24 cellular contexts compared by ENCODE assay signal in the genomic region with DNA sequence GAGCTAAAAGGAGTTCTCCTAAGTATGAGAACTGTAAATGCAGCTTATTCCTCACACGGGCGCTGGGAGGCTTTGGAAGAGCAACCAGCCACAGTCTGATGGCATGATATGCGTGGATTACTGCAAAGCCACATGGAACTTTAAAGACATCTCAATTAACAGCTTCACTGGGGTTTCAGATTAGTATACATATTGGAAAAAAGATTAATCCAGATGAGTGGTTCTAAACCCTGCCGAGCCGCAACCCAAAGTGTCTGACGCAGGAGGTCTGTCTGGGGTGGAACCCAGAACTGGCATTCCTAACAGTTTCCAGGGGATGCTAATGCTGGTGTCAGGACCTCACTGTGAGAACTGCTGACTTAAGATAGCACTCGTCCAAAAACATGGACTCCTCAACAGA. TPM values are rescaled to one million over a fixed set of nuclear protein-coding genes. Genes with fewer than 3 reads are reported as not detected.
A peak's percentile ranks its signal among the peaks of the same experiment; 100 is the strongest.
DNase-seq lines count a peak whose midpoint lies in the region; ATAC-seq, FAIRE-seq and TF ChIP-seq lines count a peak whose summit lies in the region.
"Had no signal": no experiment of that assay in that cellular context is flagged by ENCODE, and none has a peak within 500 bp of the region (broad histone marks: within the 10 kb centered on the region; RNA-seq: fewer than 3 reads in every experiment).

No MANE protein-coding gene starts in this region.

- H3K14ac ChIP-seq in H1 (ENCODE audit: insufficient read length) (no peak overlapping the region), trophoblast cell (ENCODE audit: low read length) (no peak overlapping the region)

- H2BK15ac ChIP-seq in H1 (ENCODE audit: low read length) = no peak overlapping the region

- H2BK5ac ChIP-seq in H1 (ENCODE audit: low read depth, low read length) (no peak overlapping the region), trophoblast cell (ENCODE audit: low read depth, low read length, poor library complexity) (no peak overlapping the region)

- no peak for ATAC-seq in naive thymus-derived CD8-positive, alpha-beta T cell
- no peak for ATAC-seq in HG02970 (IDR thresholded peaks at IDR 0.05; ENCODE audit: low FRiP score, unreplicated experiment)
- ATAC-seq: K562 had no signal

- no peak overlapping the region for H4K5ac ChIP-seq in H1 (ENCODE audit: insufficient read length, low read depth, low read length)

- CTCF ChIA-PET in H1 (lab: Charles Lee; ENCODE audit: partially characterized antibody) = interaction anchor here (0.8 to 1.6 kb wide), 3 partner anchors 13 to 148 kb away, joined by 3 to 5 read pairs (median 5); no protein-coding TSS in a partner anchor

- FAIRE-seq in H1 (lab: Jason Lieb, UNC) = no peak
- FAIRE-seq: D721Med, GM19239, K562 had no signal

- H3K27me3 Mint-ChIP-seq in naive thymus-derived CD8-positive, alpha-beta T cell = peaks cover 0 to 14% (median 2%) of the 10 kb centered on the region in 5 donors
- H3K27me3 Mint-ChIP-seq in HFFc6 (ENCODE audit: insufficient read depth) = peaks cover 2% of the 10 kb centered on the region; the same call in 1 of the 2 replicates

- DNase-seq in NCI-H82 (lab: John Stamatoyannopoulos, UW) (peak; percentile 12), NCI-H82 treated with DMSO at 0.1 percent for 48 hours (lab: John Stamatoyannopoulos, UW; ENCODE audit: unreplicated experiment) (no peak), H1 (ENCODE audit: low read depth in 1 of 2, low spot score in 2 of 2) (no peak), trophoblast cell (no peak), NCI-H128 (lab: John Stamatoyannopoulos, UW; ENCODE audit: unreplicated experiment) (no peak), HFFc6 (no peak)
- DNase-seq in naive thymus-derived CD8-positive, alpha-beta T cell = no peak
- DNase-seq: DMS53, GDM1, MG63, NCI-H1048, NCI-H146, NCI-H2029, NCI-H345, NCI-H524, NCI-H774, OCI-M1, Right ventricle myocardium superior had no signal

- H3K27ac ChIP-seq in H1 (ENCODE audit: low read depth, low read length) (no peak overlapping the region), trophoblast cell (ENCODE audit: low read depth, low read length) (no peak overlapping the region)
- H3K27ac ChIP-seq: 22Rv1, C4-2B had no signal

- H4K8ac ChIP-seq in H1 (ENCODE audit: extremely low read depth, insufficient read depth, low read length) = no peak overlapping the region
- no peak overlapping the region for H4K8ac ChIP-seq in trophoblast cell (ENCODE audit: low read depth, low read length)

- POLR2A ChIA-PET in H1 (lab: Charles Lee; ENCODE audit: partially characterized antibody) = interaction anchor here (0.6 kb wide), 1 partner anchor 109 kb away, joined by 3 read pairs; no protein-coding TSS in a partner anchor
- POLR2A ChIA-PET in naive thymus-derived CD8-positive, alpha-beta T cell (lab: Charles Lee) = no interaction called here

- H4K91ac ChIP-seq in H1 (replicated peaks; ENCODE audit: insufficient read length, low read length) (no peak overlapping the region), trophoblast cell (ENCODE audit: low read depth, low read length) (no peak overlapping the region)

- peaks cover 0 to 27% (median 2%) of the 10 kb centered on the region in 4 donors for H3K4me1 Mint-ChIP-seq in naive thymus-derived CD8-positive, alpha-beta T cell
- H3K4me1 Mint-ChIP-seq in HFFc6 (ENCODE audit: low read depth) = peaks cover 19% of the 10 kb centered on the region

- TF ChIP-seq EP300 in H1 (IDR thresholded peaks at IDR 0.05; ENCODE audit: borderline replicate concordance in 1 of 2, low read depth in 2 of 2, low read length in 2 of 2) = no peak

- no peaks in the 10 kb centered on the region for H3K36me3 Mint-ChIP-seq in naive thymus-derived CD8-positive, alpha-beta T cell
- peaks cover 19% of the 10 kb centered on the region for H3K36me3 Mint-ChIP-seq in HFFc6 (ENCODE audit: low read depth)

- no peak overlapping the region for H3K23ac ChIP-seq in H1 (ENCODE audit: insufficient read length)
- H3K23ac ChIP-seq in trophoblast cell (ENCODE audit: low read length) = no peak overlapping the region

- H4K20me1 ChIP-seq in H1 (replicated peaks in 1 of 2; ENCODE audit: control insufficient read depth in 1 of 2, insufficient read depth in 2 of 2, low read length in 2 of 2) = peaks cover 0 to 2% of the 10 kb centered on the region in 2 experiments

- no peak overlapping the region for H3K4me2 ChIP-seq in H1 (ENCODE audit: insufficient read depth in 1 of 2, low read depth in 2 of 2, low read length in 2 of 2)
- H3K4me2 ChIP-seq in trophoblast cell (ENCODE audit: low read length) = no peak overlapping the region

- H3K4me3 ChIP-seq in H1 (ENCODE audit: extremely low read depth in 1 of 4, insufficient read depth in 2 of 4, low read depth in 3 of 4, low read length in 4 of 4) (no peak overlapping the region), trophoblast cell (ENCODE audit: low read depth, low read length) (no peak overlapping the region)
- H3K4me3 ChIP-seq: K562, MG63 had no signal

- H3K23me2 ChIP-seq in H1 (ENCODE audit: low read depth, low read length) = no peaks in the 10 kb centered on the region

- TF ChIP-seq CTCF in H1 (IDR thresholded peaks at IDR 0.05; ENCODE audit: control extremely low read depth in 1 of 3, insufficient read depth in 1 of 3, low read depth in 1 of 3, low read length in 3 of 3) (no peak), HFFc6 (IDR thresholded peaks at IDR 0.05) (no peak)

- H3K79me1 ChIP-seq in H1 (ENCODE audit: low read depth, low read length) (peaks cover 18% of the 10 kb centered on the region), trophoblast cell (ENCODE audit: low read length) (peaks cover 8% of the 10 kb centered on the region)

- 0 out of 2 replicates have a peak overlapping the region, but pooled peaks have one; percentile 5 for H3K18ac ChIP-seq in H1 (ENCODE audit: extremely low read depth, low read length)
- peak overlapping the region; percentile 22 for H3K18ac ChIP-seq in trophoblast cell (ENCODE audit: low read length)

- no peak overlapping the region for H4K12ac ChIP-seq in trophoblast cell (ENCODE audit: low read depth, low read length)

- peaks cover 0 to 2% (median 0%) of the 10 kb centered on the region in 9 donors for H3K9me3 Mint-ChIP-seq in naive thymus-derived CD8-positive, alpha-beta T cell
- no peaks in the 10 kb centered on the region for H3K9me3 Mint-ChIP-seq in HFFc6

- H3K9me3 ChIP-seq in H1 (ENCODE audit: insufficient read depth in 2 of 2, low read depth in 1 of 2, low read length in 1 of 2) (no peaks in the 10 kb centered on the region), trophoblast cell (ENCODE audit: insufficient read depth, low read depth, low read length) (no peaks in the 10 kb centered on the region)
- H3K9me3 ChIP-seq: MG63 had no signal

- H3K79me2 ChIP-seq in H1 (ENCODE audit: control insufficient read depth in 1 of 2, insufficient read depth in 2 of 2, low read length in 2 of 2) (peaks cover 0 to 39% of the 10 kb centered on the region in 2 experiments; a peak in 2 of 4 replicates), trophoblast cell (ENCODE audit: control insufficient read depth, insufficient read depth, low read length, poor library complexity) (peaks cover 10% of the 10 kb centered on the region)

- no peak overlapping the region for H3K56ac ChIP-seq in H1 (replicated peaks; ENCODE audit: insufficient read length, low read depth, low read length)

- H3K4me1 ChIP-seq in H1 (replicated peaks in 1 of 4; ENCODE audit: control insufficient read depth in 3 of 4, insufficient read depth in 4 of 4, low read length in 3 of 4) (no peaks in the 10 kb centered on the region), trophoblast cell (ENCODE audit: control insufficient read depth in 1 of 2, insufficient read depth in 2 of 2, low read length in 2 of 2) (peaks cover 7 to 20% of the 10 kb centered on the region in 2 experiments)

- no peak overlapping the region for H3K27ac Mint-ChIP-seq in naive thymus-derived CD8-positive, alpha-beta T cell
- no peak overlapping the region for H3K27ac Mint-ChIP-seq in HFFc6

- WGBS in H1 (ENCODE audit: extremely low coverage in 1 of 2, insufficient coverage in 1 of 2, insufficient read length in 1 of 2, insufficient replicate concordance in 2 of 2, low coverage in 1 of 2, low lambda C conversion rate in 2 of 2, missing lambda C conversion rate in 1 of 2), 2 experiments = 91% methylated on average over 7 of the region's 7 CpGs; no CpG with 5 or more reads in 1 of the 2 experiments
- no CpG with 5 or more reads among the region's 7 CpGs for WGBS in trophoblast cell (ENCODE audit: extremely low coverage, insufficient coverage, insufficient read length)

- TF ChIP-seq POLR2A in H1 (IDR thresholded peaks at IDR 0.05; ENCODE audit: control extremely low read depth in 1 of 2, low read depth in 2 of 2, low read length in 2 of 2) = no peak

- no peak overlapping the region for H3K4me3 Mint-ChIP-seq in naive thymus-derived CD8-positive, alpha-beta T cell
- no peak overlapping the region for H3K4me3 Mint-ChIP-seq in HFFc6

- no peak overlapping the region for H2BK20ac ChIP-seq in H1 (ENCODE audit: low read length)

- H3K27me3 ChIP-seq in H1 (replicated peaks in 1 of 4; ENCODE audit: control insufficient read depth in 3 of 4, extremely low read depth in 1 of 4, insufficient read depth in 3 of 4, low read length in 3 of 4) = no peaks in the 10 kb centered on the region
- H3K27me3 ChIP-seq in trophoblast cell (ENCODE audit: insufficient read depth, low read length) = no peaks in the 10 kb centered on the region
- H3K27me3 ChIP-seq: MG63 had no signal

- H2BK120ac ChIP-seq in H1 (replicated peaks; ENCODE audit: low read depth, low read length) (no peak overlapping the region), trophoblast cell (ENCODE audit: insufficient read depth, low read length, poor library complexity) (no peak overlapping the region)

- no peak for TF ChIP-seq RAD21 in H1 (IDR thresholded peaks at IDR 0.05 in 1 of 2, conservative IDR thresholded peaks at IDR 0.05 in 1 of 2; ENCODE audit: low read depth in 2 of 2, low read length in 2 of 2)

- no peak overlapping the region for H3K9ac ChIP-seq in H1 (replicated peaks in 1 of 4; ENCODE audit: extremely low read depth in 1 of 4, low read depth in 3 of 4, low read length in 3 of 4)
- H3K9ac ChIP-seq in trophoblast cell (ENCODE audit: low read length) = no peak overlapping the region

- H3K4ac ChIP-seq in H1 (replicated peaks; ENCODE audit: insufficient read length, low read depth, low read length) (no peak overlapping the region), trophoblast cell (ENCODE audit: low read depth, low read length) (peak overlapping the region; percentile 28)

- no peak overlapping the region for H2AFZ ChIP-seq in H1 (ENCODE audit: low read length)
- H2AFZ ChIP-seq in trophoblast cell (ENCODE audit: insufficient read depth, low read length, poor library complexity) = no peak overlapping the region

- no peak overlapping the region for H2AK5ac ChIP-seq in H1 (ENCODE audit: low read depth, low read length)
- H2AK5ac ChIP-seq in trophoblast cell (ENCODE audit: low read length) = no peak overlapping the region

- no peaks in the 10 kb centered on the region for H3K36me3 ChIP-seq in H1 (ENCODE audit: control insufficient read depth in 2 of 4, insufficient read depth in 4 of 4, low read length in 3 of 4)
- peaks cover 31 to 36% of the 10 kb centered on the region in 2 experiments for H3K36me3 ChIP-seq in trophoblast cell (ENCODE audit: control insufficient read depth in 1 of 2, insufficient read depth in 2 of 2, low read length in 2 of 2)

- H2BK12ac ChIP-seq in H1 (ENCODE audit: low read depth, low read length) = no peak overlapping the region
- H2BK12ac ChIP-seq in trophoblast cell (ENCODE audit: low read length) = no peak overlapping the region

RNA-seq across cellular contexts. Expression of a gene that starts 16.1 kb away (rescaled TPM):
- 24.2 TPM in 2 replicates for total RNA-seq in H1 (2021; fragmentation: NEBNext Ultra II Directional; extraction: Animal tissue kit (Norgen Biotek cat#: 25700))
- polyA plus RNA-seq in H1 (2011; rRNA removed) = 11.9 and 14.7 TPM in 2 replicates
- polyA plus RNA-seq in H1 (2011; cell fraction: cytosol; rRNA removed) = 11.5 TPM
- polyA plus RNA-seq in H1 (2011; cell fraction: nucleus; rRNA removed) = 24.3 TPM
- polyA plus RNA-seq in H1 (2012, experiment 1 of 2) = 12.6 to 15.2 TPM (median 13.6 TPM) in 4 replicates
- 7.5 TPM for polyA plus RNA-seq in H1 (2012, experiment 2 of 2)
- polyA plus RNA-seq in H1 (2013, experiment 1 of 2) = 6.6 TPM
- 6.0 TPM for polyA plus RNA-seq in H1 (2013, experiment 2 of 2)
- 54.4 and 72.3 TPM in 2 replicates for polyA minus RNA-seq in H1 (2011; rRNA and poly(A)+ RNA removed)
- polyA minus RNA-seq in H1 (2011; cell fraction: cytosol; rRNA and poly(A)+ RNA removed) = 17.2 TPM
- polyA minus RNA-seq in H1 (2011; cell fraction: nucleus; rRNA and poly(A)+ RNA removed) = 43.9 TPM
- 85.9 and 86.5 TPM in 2 replicates for polyA plus RNA-seq in trophoblast cell (2013)
- total RNA-seq in naive thymus-derived CD8-positive, alpha-beta T cell = 1 to 10 TPM; 1.2 to 1.6 TPM
- polyA plus RNA-seq in naive thymus-derived CD8-positive, alpha-beta T cell = not detected
- total RNA-seq in HFFc6 (2021; fragmentation: NEBNext Ultra II Directional; extraction: Animal tissue kit (Norgen Biotek cat#: 25700)) = 10 to 100 TPM; 50.8 to 77.0 (median 67.8) TPM
- polyA plus RNA-seq: K562 had no signal
